Comparison of ENCODE assay signal across 15 cellular contexts in genomic region chr18:75811156-75811555, GRCh38.
A peak's percentile ranks its signal among the peaks of the same experiment; 100 is the strongest.
DNase-seq lines count a peak whose midpoint lies in the region; TF ChIP-seq lines count a peak whose summit lies in the region.
"Had no signal": no experiment of that assay in that cellular context is flagged by ENCODE, and none has a peak within 500 bp of the region (broad histone marks: within the 10 kb centered on the region; RNA-seq: fewer than 3 reads in every experiment).

No MANE protein-coding gene starts in this region.

- intact Hi-C loops in vagina (cut with DNase I), result no loop called here

- H3K4me1 ChIP-seq in skeletal muscle satellite cell (ENCODE audit: control insufficient read depth, insufficient read depth, low read length) (peaks cover 13% of the 10 kb centered on the region), vagina (peaks cover 10% of the 10 kb centered on the region), BE2C (no peaks in the 10 kb centered on the region)
- H3K4me1 ChIP-seq: gastroesophageal sphincter had no signal

- H3K36me3 ChIP-seq in skeletal muscle satellite cell (ENCODE audit: insufficient read depth, low read length), result no peaks in the 10 kb centered on the region
- no peaks in the 10 kb centered on the region for H3K36me3 ChIP-seq in vagina
- H3K36me3 ChIP-seq in BE2C, result no peaks in the 10 kb centered on the region
- H3K36me3 ChIP-seq: gastroesophageal sphincter had no signal

- H3K9me3 ChIP-seq in skeletal muscle satellite cell (replicated peaks; ENCODE audit: low read length) (no peaks in the 10 kb centered on the region), vagina (no peaks in the 10 kb centered on the region), BE2C (no peaks in the 10 kb centered on the region)
- H3K9me3 ChIP-seq: gastroesophageal sphincter had no signal

- TF ChIP-seq CTCF in brain (conservative IDR thresholded peaks at IDR 0.05) (no peak), vagina (IDR thresholded peaks at IDR 0.05) (no peak), BE2C (IDR thresholded peaks at IDR 0.05; ENCODE audit: low read depth, low read length) (no peak)

- H3K4me3 ChIP-seq in skeletal muscle satellite cell (ENCODE audit: low read length) (no peak overlapping the region), vagina (no peak overlapping the region), BE2C (ENCODE audit: low read depth, low read length) (no peak overlapping the region)
- H3K4me3 ChIP-seq: gastroesophageal sphincter had no signal

- H3K4me3 Mint-ChIP-seq in brain, result no peak overlapping the region
- H3K4me3 Mint-ChIP-seq: activated CD4-positive, alpha-beta T cell treated with anti-CD3 and anti-CD28 coated beads, Interleukin-2, amount 10 ng/mL, durations not matched to agents 7 days and 5 days; CD4-positive, CD25-positive, alpha-beta regulatory T cell had no signal

- no peaks in the 10 kb centered on the region for H3K27me3 Mint-ChIP-seq in brain
- H3K27me3 Mint-ChIP-seq: CD4-positive, CD25-positive, alpha-beta regulatory T cell had no signal

- no peaks in the 10 kb centered on the region for H3K36me3 Mint-ChIP-seq in brain
- H3K36me3 Mint-ChIP-seq: CD4-positive, CD25-positive, alpha-beta regulatory T cell had no signal

- H3K4me2 ChIP-seq in skeletal muscle satellite cell (ENCODE audit: low read length), result peak overlapping the region; percentile 36

- H3K9ac ChIP-seq in skeletal muscle satellite cell (ENCODE audit: low read depth, low read length), result peak overlapping the region; percentile 36

- peaks cover 0 to 13% (median 2%) of the 10 kb centered on the region in 5 experiments for H3K9me3 Mint-ChIP-seq in brain
- H3K9me3 Mint-ChIP-seq: activated CD4-positive, alpha-beta T cell treated with anti-CD3 and anti-CD28 coated beads, Interleukin-2, amount 10 ng/mL, durations not matched to agents 7 days and 5 days had no signal

- H3K27me3 ChIP-seq in skeletal muscle satellite cell (ENCODE audit: control insufficient read depth, insufficient read depth, low read length), result peaks cover 3% of the 10 kb centered on the region
- H3K27me3 ChIP-seq in vagina, result no peaks in the 10 kb centered on the region
- H3K27me3 ChIP-seq in BE2C, result no peaks in the 10 kb centered on the region
- H3K27me3 ChIP-seq: gastroesophageal sphincter had no signal

- no peak overlapping the region for H3K27ac ChIP-seq in vagina
- H3K27ac ChIP-seq: gastroesophageal sphincter had no signal

- peak overlapping the region in 4 of 5 experiments; percentile 54 to 85 (median 59) for H3K27ac Mint-ChIP-seq in brain
- H3K27ac Mint-ChIP-seq: activated CD4-positive, alpha-beta T cell treated with anti-CD3 and anti-CD28 coated beads, Interleukin-2, amount 10 ng/mL, durations not matched to agents 7 days and 5 days; CD4-positive, CD25-positive, alpha-beta regulatory T cell had no signal

- no peak for TF ChIP-seq POLR2A in vagina (IDR thresholded peaks at IDR 0.05)

- H3K4me1 Mint-ChIP-seq in brain, result peaks cover 42% of the 10 kb centered on the region
- H3K4me1 Mint-ChIP-seq: activated CD4-positive, alpha-beta T cell treated with anti-CD3 and anti-CD28 coated beads, Interleukin-2, amount 10 ng/mL, durations not matched to agents 7 days and 5 days; CD4-positive, CD25-positive, alpha-beta regulatory T cell had no signal

- DNase-seq in DMS79 treated with DMSO at 0.1 percent for 48 hours (lab: John Stamatoyannopoulos, UW) (peak; percentile 39), NCI-H2107 treated with DMSO at 0.1 percent for 48 hours (lab: John Stamatoyannopoulos, UW; ENCODE audit: unreplicated experiment) (peak; percentile 96), vagina (ENCODE audit: extremely low spot score in 2 of 2) (no peak), BE2C (no peak), NCI-H2227 (lab: John Stamatoyannopoulos, UW; ENCODE audit: unreplicated experiment) (no peak)
- DNase-seq: activated CD4-positive, alpha-beta T cell treated with anti-CD3 and anti-CD28 coated beads, Interleukin-2, amount 10 ng/mL, durations not matched to agents 7 days and 5 days; CD4-positive, CD25-positive, alpha-beta regulatory T cell; Karpas-422; mammary epithelial cell; stimulated activated CD4-positive, alpha-beta T cell treated with anti-CD3 and anti-CD28 coated beads, Interleukin-12 subunit alpha, Interleukin-12 subunit beta, amount 100 ng/mL, for 4 hours; substantia nigra; T-helper 9 cell had no signal

Comparison
In these comparisons a context has a peak if more than half of its experiments do, and no peak if none do; other contexts are left out.
1. DNase-seq: peak in DMS79 treated with DMSO at 0.1 percent for 48 hours (single experiment) and NCI-H2107 treated with DMSO at 0.1 percent for 48 hours (single experiment); none in vagina (0 of 2), BE2C (single experiment) and NCI-H2227 (single experiment).